Comparison of ENCODE assay signal across 20 cellular contexts in genomic region chr17:10192500-10192899, GRCh38. TPM values are rescaled to one million over a fixed set of nuclear protein-coding genes. Genes with fewer than 3 reads are reported as not detected.
A peak's percentile ranks its signal among the peaks of the same experiment; 100 is the strongest.
DNase-seq lines count a peak whose midpoint lies in the region; TF ChIP-seq lines count a peak whose summit lies in the region.
"Had no signal": no experiment of that assay in that cellular context is flagged by ENCODE, and none has a peak within 500 bp of the region (broad histone marks: within the 10 kb centered on the region; RNA-seq: fewer than 3 reads in every experiment).

No MANE protein-coding gene starts in this region.

- no peak overlapping the region for H2BK12ac ChIP-seq in mesenchymal stem cell (ENCODE audit: low read length in 2 of 2)
- no peak overlapping the region for H2BK12ac ChIP-seq in trophoblast cell (ENCODE audit: low read length)

- H3K4me1 Mint-ChIP-seq in activated CD4-positive, alpha-beta memory T cell treated with anti-CD3 and anti-CD28 coated beads, Interleukin-2, amount 10 ng/mL, durations not matched to agents 7 days and 5 days: no peaks in the 10 kb centered on the region
- H3K4me1 Mint-ChIP-seq: CD4-positive, alpha-beta memory T cell had no signal

- H3K27me3 ChIP-seq in left ventricle myocardium inferior (ENCODE audit: low read depth) (peaks cover 9% of the 10 kb centered on the region), mesenchymal stem cell (ENCODE audit: control insufficient read depth in 1 of 2, insufficient read depth in 1 of 2, low read length in 2 of 2) (peaks cover 0 to 6% of the 10 kb centered on the region in 2 experiments), trophoblast cell (ENCODE audit: insufficient read depth, low read length) (no peaks in the 10 kb centered on the region), A673 (replicated peaks; ENCODE audit: insufficient read depth, low read depth, low read length, poor library complexity) (peaks cover 12% of the 10 kb centered on the region)
- H3K27me3 ChIP-seq: Peyer's patch had no signal

- no peak for DNase-seq in left ventricle myocardium inferior
- DNase-seq in cardiac septum (ENCODE audit: low spot score): no peak
- DNase-seq in mesenchymal stem cell: peak; percentile 48
- DNase-seq in trophoblast cell: peak; percentile 75 to 84
- no peak for DNase-seq in A673 (ENCODE audit: low spot score)
- no peak for DNase-seq in putamen (ENCODE audit: low spot score)
- DNase-seq in activated CD4-positive, alpha-beta memory T cell treated with anti-CD3 and anti-CD28 coated beads, Interleukin-2, amount 10 ng/mL, durations not matched to agents 7 days and 5 days: no peak
- no peak for DNase-seq in germinal center (ENCODE audit: low spot score)
- DNase-seq: CD4-positive, alpha-beta memory T cell; DMS53; KG1; NCI-H1417; NCI-H187; NCI-H2107; NCI-H510A; NCI-H748 treated with DMSO at 0.1 percent for 48 hours; NK-92 treated with Interleukin-12 subunit alpha and Interleukin-12 subunit beta, amount 100 ng/mL, for 24 hours; Peyer's patch had no signal

- 73% methylated on average over 4 of the region's 5 CpGs for WGBS in mesenchymal stem cell
- WGBS in trophoblast cell (ENCODE audit: extremely low coverage, insufficient coverage, insufficient read length): no CpG with 5 or more reads among the region's 5 CpGs

- peaks cover 25% of the 10 kb centered on the region for H3K4me1 ChIP-seq in left ventricle myocardium inferior
- peaks cover 2% of the 10 kb centered on the region for H3K4me1 ChIP-seq in mesenchymal stem cell (ENCODE audit: control insufficient read depth, insufficient read depth, low read depth, low read length)
- peaks cover 11 to 21% of the 10 kb centered on the region in 2 experiments for H3K4me1 ChIP-seq in trophoblast cell (ENCODE audit: control insufficient read depth in 1 of 2, insufficient read depth in 2 of 2, low read length in 2 of 2)
- no peaks in the 10 kb centered on the region for H3K4me1 ChIP-seq in A673 (ENCODE audit: insufficient read depth, low read length, poor library complexity, severe bottlenecking)
- H3K4me1 ChIP-seq: Peyer's patch had no signal

- no peak overlapping the region for H3K27ac Mint-ChIP-seq in activated CD4-positive, alpha-beta memory T cell treated with anti-CD3 and anti-CD28 coated beads, Interleukin-2, amount 10 ng/mL, durations not matched to agents 7 days and 5 days
- H3K27ac Mint-ChIP-seq: CD4-positive, alpha-beta memory T cell had no signal

- peaks cover 13% of the 10 kb centered on the region for H3K27me3 Mint-ChIP-seq in activated CD4-positive, alpha-beta memory T cell treated with anti-CD3 and anti-CD28 coated beads, Interleukin-2, amount 10 ng/mL, durations not matched to agents 7 days and 5 days

- intact Hi-C loops in left ventricle myocardium inferior (cut with micrococcal nuclease) (no loop called here), cardiac septum (cut with DNase I) (no loop called here), A673 (cut with micrococcal nuclease; ENCODE audit: unreplicated experiment) (no loop called here)

- no peak overlapping the region for H4K8ac ChIP-seq in mesenchymal stem cell (ENCODE audit: low read length)
- H4K8ac ChIP-seq in trophoblast cell (ENCODE audit: low read depth, low read length): no peak overlapping the region

- H3K14ac ChIP-seq in mesenchymal stem cell (ENCODE audit: low read length in 2 of 2) (no peak overlapping the region), trophoblast cell (ENCODE audit: low read length) (peak overlapping the region; percentile 17)

- no peak overlapping the region for H4K91ac ChIP-seq in mesenchymal stem cell (ENCODE audit: low read length)
- H4K91ac ChIP-seq in trophoblast cell (ENCODE audit: low read depth, low read length): no peak overlapping the region

- H3K79me1 ChIP-seq in mesenchymal stem cell (replicated peaks; ENCODE audit: low read length, poor library complexity, severe bottlenecking): peaks cover 6% of the 10 kb centered on the region
- peaks cover 5% of the 10 kb centered on the region for H3K79me1 ChIP-seq in trophoblast cell (ENCODE audit: low read length)

- H3K4ac ChIP-seq in mesenchymal stem cell (ENCODE audit: low read depth in 1 of 2, low read length in 2 of 2): no peak overlapping the region
- peak overlapping the region; percentile 27 for H3K4ac ChIP-seq in trophoblast cell (ENCODE audit: low read depth, low read length)

- no TSS peak for BruUV-seq in A673 (replicated peaks; lab: Mats Ljungman, UMichigan)

- H3K4me3 ChIP-seq in left ventricle myocardium inferior (no peak overlapping the region), mesenchymal stem cell (ENCODE audit: insufficient read depth in 1 of 2, low read depth in 1 of 2, low read length in 2 of 2) (peak overlapping the region in 1 of 2 experiments; percentile 25), trophoblast cell (ENCODE audit: low read depth, low read length) (no peak overlapping the region), A673 (ENCODE audit: low read depth, low read length, poor library complexity, severe bottlenecking) (no peak overlapping the region)
- H3K4me3 ChIP-seq: BLaER1, GM12878, Peyer's patch had no signal

- H3K23ac ChIP-seq in mesenchymal stem cell (ENCODE audit: low read length in 2 of 2) (no peak overlapping the region), trophoblast cell (ENCODE audit: low read length) (no peak overlapping the region)

- H3K36me3 Mint-ChIP-seq in activated CD4-positive, alpha-beta memory T cell treated with anti-CD3 and anti-CD28 coated beads, Interleukin-2, amount 10 ng/mL, durations not matched to agents 7 days and 5 days (ENCODE audit: low read depth): peaks cover 8% of the 10 kb centered on the region
- H3K36me3 Mint-ChIP-seq: CD4-positive, alpha-beta memory T cell had no signal

- H3K36me3 ChIP-seq in left ventricle myocardium inferior (peaks cover 10% of the 10 kb centered on the region), mesenchymal stem cell (ENCODE audit: control insufficient read depth in 1 of 2, insufficient read depth in 2 of 2, low read depth in 1 of 2, low read length in 2 of 2) (peaks cover 0 to 3% of the 10 kb centered on the region in 2 experiments), trophoblast cell (ENCODE audit: control insufficient read depth in 1 of 2, insufficient read depth in 2 of 2, low read length in 2 of 2) (peaks cover 0 to 9% of the 10 kb centered on the region in 2 experiments), A673 (ENCODE audit: insufficient read depth, low read length, poor library complexity, severe bottlenecking) (no peaks in the 10 kb centered on the region)
- H3K36me3 ChIP-seq: Peyer's patch had no signal

- H3K18ac ChIP-seq in mesenchymal stem cell (ENCODE audit: low read depth in 1 of 2, low read length in 2 of 2): no peak overlapping the region
- no peak overlapping the region for H3K18ac ChIP-seq in trophoblast cell (ENCODE audit: low read length)

- H3K4me2 ChIP-seq in mesenchymal stem cell (ENCODE audit: low read length, poor library complexity, severe bottlenecking) (no peak overlapping the region), trophoblast cell (ENCODE audit: low read length) (peak overlapping the region; percentile 43)
- H3K4me2 ChIP-seq: BLaER1 had no signal

- no peak overlapping the region for H2BK15ac ChIP-seq in mesenchymal stem cell (ENCODE audit: low read depth, poor library complexity, severe bottlenecking)

- TF ChIP-seq CTCF in left ventricle myocardium inferior (IDR thresholded peaks at IDR 0.05; ENCODE audit: borderline replicate concordance): no peak
- TF ChIP-seq CTCF in A673 (conservative IDR thresholded peaks at IDR 0.05; ENCODE audit: low read depth, low read length): no peak

- H3K9me3 Mint-ChIP-seq in activated CD4-positive, alpha-beta memory T cell treated with anti-CD3 and anti-CD28 coated beads, Interleukin-2, amount 10 ng/mL, durations not matched to agents 7 days and 5 days: peaks cover 14% of the 10 kb centered on the region

- H3K9ac ChIP-seq in mesenchymal stem cell (ENCODE audit: low read length) (peak overlapping the region; percentile 56), trophoblast cell (ENCODE audit: low read length) (no peak overlapping the region)
- H3K9ac ChIP-seq: BLaER1 had no signal

- H2AK5ac ChIP-seq in mesenchymal stem cell (ENCODE audit: low read length, severe bottlenecking): no peak overlapping the region
- no peak overlapping the region for H2AK5ac ChIP-seq in trophoblast cell (ENCODE audit: low read length)

- H2BK120ac ChIP-seq in mesenchymal stem cell (ENCODE audit: low read depth, low read length): no peak overlapping the region
- no peak overlapping the region for H2BK120ac ChIP-seq in trophoblast cell (ENCODE audit: insufficient read depth, low read length, poor library complexity)

- H3K27ac ChIP-seq in left ventricle myocardium inferior (replicated peaks): peak overlapping the region; percentile 61
- H3K27ac ChIP-seq in mesenchymal stem cell (ENCODE audit: low read length, poor library complexity, severe bottlenecking): no peak overlapping the region
- H3K27ac ChIP-seq in trophoblast cell (ENCODE audit: low read depth, low read length): peak overlapping the region; percentile 24
- H3K27ac ChIP-seq in A673 (ENCODE audit: low read depth, low read length, poor library complexity, severe bottlenecking): no peak overlapping the region
- H3K27ac ChIP-seq: BLaER1, Peyer's patch had no signal

- CTCF ChIA-PET in A673 (lab: Charles Lee): no interaction called here
- CTCF ChIA-PET in activated CD4-positive, alpha-beta memory T cell treated with anti-CD3 and anti-CD28 coated beads, Interleukin-2, amount 10 ng/mL, durations not matched to agents 7 days and 5 days (lab: Charles Lee): interaction anchor here (0.7 kb wide), 1 partner anchor 7 kb away, joined by 5 read pairs; no protein-coding TSS in a partner anchor

- H3K4me3 Mint-ChIP-seq in activated CD4-positive, alpha-beta memory T cell treated with anti-CD3 and anti-CD28 coated beads, Interleukin-2, amount 10 ng/mL, durations not matched to agents 7 days and 5 days: no peak overlapping the region
- H3K4me3 Mint-ChIP-seq: CD4-positive, alpha-beta memory T cell had no signal

- H2BK5ac ChIP-seq in mesenchymal stem cell (ENCODE audit: low read depth, low read length, poor library complexity, severe bottlenecking) (no peak overlapping the region), trophoblast cell (ENCODE audit: low read depth, low read length, poor library complexity) (no peak overlapping the region)

- POLR2A ChIA-PET in A673 (lab: Charles Lee; ENCODE audit: low non-redundant PET): no interaction called here
- POLR2A ChIA-PET in activated CD4-positive, alpha-beta memory T cell treated with anti-CD3 and anti-CD28 coated beads, Interleukin-2, amount 10 ng/mL, durations not matched to agents 7 days and 5 days (lab: Charles Lee): no interaction called here

- no peak overlapping the region for H4K12ac ChIP-seq in trophoblast cell (ENCODE audit: low read depth, low read length)

- peaks cover 7% of the 10 kb centered on the region for H3K79me2 ChIP-seq in trophoblast cell (ENCODE audit: control insufficient read depth, insufficient read depth, low read length, poor library complexity)

- H3K9me3 ChIP-seq in left ventricle myocardium inferior (replicated peaks) (peaks cover 20% of the 10 kb centered on the region), mesenchymal stem cell (ENCODE audit: control insufficient read depth, low read length) (peaks cover 13% of the 10 kb centered on the region), trophoblast cell (ENCODE audit: insufficient read depth, low read depth, low read length) (peaks cover 11% of the 10 kb centered on the region), A673 (ENCODE audit: low read depth, low read length, poor library complexity, severe bottlenecking) (peaks cover 7% of the 10 kb centered on the region)

- H2AFZ ChIP-seq in mesenchymal stem cell (ENCODE audit: low read depth, low read length) (no peak overlapping the region), trophoblast cell (ENCODE audit: insufficient read depth, low read length, poor library complexity) (no peak overlapping the region)

RNA-seq across cellular contexts. Expression of gene GAS7, which starts 5.9 kb away (rescaled TPM):
- 87.6 TPM for total RNA-seq in left ventricle myocardium inferior
- 75.9 TPM for total RNA-seq in cardiac septum
- 20.4 TPM for polyA plus RNA-seq in mesenchymal stem cell (2013, experiment 1 of 2)
- polyA plus RNA-seq in mesenchymal stem cell (2013, experiment 2 of 2): 21.6 TPM
- polyA plus RNA-seq in trophoblast cell (2013): 18.4 and 20.0 TPM in 2 replicates
- 2.3 and 2.8 TPM in 2 replicates for total RNA-seq in A673 (2021)
- total RNA-seq in activated CD4-positive, alpha-beta memory T cell treated with anti-CD3 and anti-CD28 coated beads, Interleukin-2, amount 10 ng/mL, durations not matched to agents 7 days and 5 days: under 1 TPM; 0.23 to 0.35 TPM

Comparison
In these comparisons a context has a peak if more than half of its experiments do, and no peak if none do; other contexts are left out.
1. DNase-seq: peak in mesenchymal stem cell (single experiment) and trophoblast cell (2 of 2); none in left ventricle myocardium inferior (single experiment), cardiac septum (single experiment), A673 (single experiment), putamen (single experiment), activated CD4-positive, alpha-beta memory T cell treated with anti-CD3 and anti-CD28 coated beads, Interleukin-2, amount 10 ng/mL, durations not matched to agents 7 days and 5 days (single experiment) and germinal center (single experiment).
2. H3K27ac ChIP-seq: peak in left ventricle myocardium inferior (single experiment) and trophoblast cell (single experiment); none in mesenchymal stem cell (single experiment) and A673 (single experiment).
3. RNA of gene GAS7, which starts 5.9 kb away (total RNA-seq): 87.6 TPM in left ventricle myocardium inferior (single experiment) and 75.9 TPM in cardiac septum (single experiment); 2.3 to 2.8 TPM in A673 and 0.23 to 0.35 TPM in activated CD4-positive, alpha-beta memory T cell treated with anti-CD3 and anti-CD28 coated beads, Interleukin-2, amount 10 ng/mL, durations not matched to agents 7 days and 5 days; every median in the first group is over 10 times any median in the second.